Comparison of ENCODE assay signal across 21 cellular contexts in the genomic region with DNA sequence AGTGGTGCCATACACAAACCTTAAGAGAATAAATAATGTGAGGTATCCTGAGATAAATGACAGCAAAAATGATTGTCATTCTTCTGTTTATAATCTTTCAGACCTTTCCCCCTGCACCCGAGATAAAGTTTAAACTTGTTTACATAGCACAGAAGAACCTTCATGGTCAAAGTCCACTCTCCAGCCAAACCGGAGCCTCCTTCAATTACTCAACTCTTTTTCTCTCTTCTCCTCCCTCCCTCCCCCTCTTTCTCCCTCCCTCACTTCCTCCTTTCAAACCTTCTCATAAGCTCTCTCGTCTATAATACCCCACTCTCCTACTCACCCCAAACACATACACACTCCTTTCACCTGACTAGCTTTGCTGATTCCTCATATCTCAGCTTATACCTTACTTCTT.
"Had no signal": no experiment of that assay in that cellular context is flagged by ENCODE, and none has a peak within 500 bp of the region (broad histone marks: within the 10 kb centered on the region; RNA-seq: fewer than 3 reads in every experiment).

No MANE protein-coding gene starts in this region.

- H3K4me1 ChIP-seq: gastroesophageal sphincter, heart left ventricle had no signal

- FAIRE-seq: endometrium had no signal

- H3K36me3 ChIP-seq: brain microvascular endothelial cell, gastroesophageal sphincter, heart left ventricle, ovary, stomach had no signal

- H3K4me3 ChIP-seq: coronary artery, gastroesophageal sphincter, heart left ventricle, ovary, stomach had no signal

- ATAC-seq: activated naive CD8-positive, alpha-beta T cell treated with anti-CD3 and anti-CD28 coated beads, Interleukin-2, amount 50 U/mL, for 24 hours; gastroesophageal sphincter; heart left ventricle; left ventricle myocardium superior; naive thymus-derived CD4-positive, alpha-beta T cell; sciatic nerve; stimulated activated effector memory CD8-positive, alpha-beta T cell treated with anti-CD3 and anti-CD28 coated beads, Interleukin-12 subunit alpha, Interleukin-12 subunit beta, amount 100 ng/mL, for 72 hours had no signal

- H3K27me3 ChIP-seq: brain microvascular endothelial cell, gastroesophageal sphincter, heart left ventricle, ovary, stomach had no signal

- H3K27ac ChIP-seq: brain microvascular endothelial cell, coronary artery, gastroesophageal sphincter, heart left ventricle, ovary, stomach had no signal

- DNase-seq: activated B cell treated with CpG ODN at 0.5 μM for 24 hours; activated CD4-positive, alpha-beta memory T cell treated with anti-CD3 and anti-CD28 coated beads for 36 hours; activated CD4-positive, alpha-beta T cell treated with anti-CD3 and anti-CD28 coated beads for 4 hours; activated naive CD4-positive, alpha-beta T cell treated with anti-CD3 and anti-CD28 coated beads, Interleukin-2, amount 10 ng/mL, durations not matched to agents 7 days and 5 days; activated naive CD8-positive, alpha-beta T cell treated with anti-CD3 and anti-CD28 coated beads, Interleukin-2, amount 50 U/mL, for 24 hours; activated T-cell treated with anti-CD3 and anti-CD28 coated beads for 4 hours; anterior cingulate cortex; brain microvascular endothelial cell; central memory CD4-positive, alpha-beta T cell; heart left ventricle; kidney glomerular epithelial cell; left ventricle myocardium superior; naive thymus-derived CD4-positive, alpha-beta T cell; ovary; stimulated activated CD4-positive, alpha-beta T cell treated with anti-CD3 and anti-CD28 coated beads, Interleukin-4, amount 100 ng/mL, for 24 hours; stomach had no signal

- H3K9me3 ChIP-seq: gastroesophageal sphincter, ovary, stomach had no signal
